In genomic region chr14:105059035-105059916, GRCh38 we compare ENCODE assay signal across 8 cellular contexts.
DNase-seq lines count a peak whose midpoint lies in the region; ATAC-seq and TF ChIP-seq lines count a peak whose summit lies in the region.

No MANE protein-coding gene starts in this region.

- no peak overlapping the region for H3K4me3 ChIP-seq in GM06990 (replicated peaks; ENCODE audit: low read depth, low read length)
- no peak overlapping the region for H3K4me3 ChIP-seq in retinal pigment epithelial cell (ENCODE audit: low read length)

- H3K36me3 Mint-ChIP-seq in effector memory CD8-positive, alpha-beta T cell (ENCODE audit: insufficient read depth) = peaks cover 88% of the 10 kb centered on the region

- ATAC-seq in effector memory CD8-positive, alpha-beta T cell (replicated peaks) = peak; percentile 56
- no peak for ATAC-seq in GM21423 (IDR thresholded peaks at IDR 0.05; ENCODE audit: unreplicated experiment)

- H3K27me3 ChIP-seq in GM06990 (replicated peaks; ENCODE audit: control insufficient read depth, insufficient read depth, low read length) = no peaks in the 10 kb centered on the region

- H3K4me3 Mint-ChIP-seq in effector memory CD8-positive, alpha-beta T cell = peak overlapping the region; percentile 99 to 100

- DNase-seq in GM06990 (ENCODE audit: extremely low read depth, insufficient read length) (no peak), T-helper 9 cell (peak; percentile 54), retinal pigment epithelial cell (ENCODE audit: low read depth) (no peak), NCI-H345 (lab: John Stamatoyannopoulos, UW) (no peak), globus pallidus (ENCODE audit: low spot score) (no peak), AG08396 (ENCODE audit: low spot score) (no peak)
- DNase-seq in effector memory CD8-positive, alpha-beta T cell = peak; percentile 41 to 56 (median 46)

- no peaks in the 10 kb centered on the region for H3K27me3 Mint-ChIP-seq in effector memory CD8-positive, alpha-beta T cell

- peak overlapping the region; percentile 98 to 99 for H3K27ac Mint-ChIP-seq in effector memory CD8-positive, alpha-beta T cell

- no peaks in the 10 kb centered on the region for H3K9me3 Mint-ChIP-seq in effector memory CD8-positive, alpha-beta T cell

- H3K4me1 Mint-ChIP-seq in effector memory CD8-positive, alpha-beta T cell (ENCODE audit: low read depth in 2 of 2) = peaks cover 43 to 53% of the 10 kb centered on the region in 2 donors

- TF ChIP-seq CTCF in GM06990 (IDR thresholded peaks at IDR 0.05; ENCODE audit: insufficient read depth, low read length, poor library complexity, severe bottlenecking) = peak; percentile 20
- TF ChIP-seq CTCF in retinal pigment epithelial cell (conservative IDR thresholded peaks at IDR 0.05; ENCODE audit: low read depth, low read length) = peak; percentile 12

- peaks cover 40% of the 10 kb centered on the region for H3K36me3 ChIP-seq in GM06990 (ENCODE audit: control insufficient read depth, insufficient read depth, low read length)

Comparison
In these comparisons a context has a peak if more than half of its experiments do, and no peak if none do; other contexts are left out.
1. DNase-seq: peak in T-helper 9 cell (single experiment) and effector memory CD8-positive, alpha-beta T cell (3 of 3); none in GM06990 (single experiment), retinal pigment epithelial cell (single experiment), NCI-H345 (single experiment), globus pallidus (single experiment) and AG08396 (single experiment).